Comparison of ENCODE assay signal across 1 cellular context in genomic region chr1:185075476-185075875, GRCh38.
TF ChIP-seq lines count a peak whose summit lies in the region.

No MANE protein-coding gene starts in this region.

TF ChIP-seq in WTC11, 78 proteins besides CTCF, POLR2A, EP300 and RAD21 (continued from another document):
- TF ChIP-seq E2F1 (CRISPR knock-in tag; IDR thresholded peaks at IDR 0.05) (no peak), ZNF423 (CRISPR knock-in tag; IDR thresholded peaks at IDR 0.05) (no peak)
